In the genomic region with DNA sequence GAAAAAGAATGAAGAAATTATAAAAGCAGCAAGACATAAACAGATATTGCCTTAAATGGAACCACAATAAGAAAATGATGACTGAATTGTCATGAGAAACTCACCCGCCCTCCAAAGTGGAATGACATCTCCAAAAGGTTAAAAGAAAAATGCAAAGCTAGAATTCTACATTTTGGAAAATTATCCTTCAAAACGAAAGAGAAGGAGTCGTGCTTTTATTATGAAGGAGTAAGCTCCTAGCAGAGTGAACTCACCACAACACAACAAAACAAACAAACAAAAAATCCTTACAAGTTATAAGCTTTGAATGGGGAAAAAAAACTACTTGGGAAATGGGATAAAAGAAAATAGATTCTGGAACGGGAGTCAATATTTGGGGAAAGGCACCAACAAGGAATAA, we compare ENCODE assay signal across 10 cellular contexts. TPM values are rescaled to one million over a fixed set of nuclear protein-coding genes. Genes with fewer than 3 reads are reported as not detected.
"Had no signal": no experiment of that assay in that cellular context is flagged by ENCODE, and none has a peak within 500 bp of the region (broad histone marks: within the 10 kb centered on the region; RNA-seq: fewer than 3 reads in every experiment).

No MANE protein-coding gene starts in this region.

- H2AFZ ChIP-seq: GM23338 had no signal

- H3K27me3 Mint-ChIP-seq: IgD-negative memory B cell had no signal

- DNase-seq: H9, HCEC 1CT, KG1 had no signal

- H3K4me3 ChIP-seq: GM23338 had no signal

- H3K4me2 ChIP-seq: GM23338 had no signal

- H3K4me1 Mint-ChIP-seq: GM23338 had no signal

- FAIRE-seq: H1, H54, HepG2, HTR-8/SVneo had no signal

- H3K27ac Mint-ChIP-seq: GM23338, H9, IgD-negative memory B cell had no signal

- ATAC-seq: GM23338, HepG2 had no signal

- H3K9me3 Mint-ChIP-seq: IgD-negative memory B cell had no signal

- H3K4me3 Mint-ChIP-seq: GM23338, H9 had no signal

RNA-seq across cellular contexts. Expression of a gene that starts 6.7 kb away (rescaled TPM):
- total RNA-seq: GM23338, H1, H9, HT-29 had no signal
- polyA plus RNA-seq: GM23338, H1 had no signal

RNA-seq across cellular contexts. Expression of a gene that starts 9.7 kb away (rescaled TPM):
- total RNA-seq: GM23338, H1, H9, HepG2, HT-29 had no signal
- polyA plus RNA-seq: GM23338, H1, HepG2, IgD-negative memory B cell had no signal
